1 cellular context compared by ENCODE assay signal in genomic region chr3:124730920-124731297, GRCh38.
TF ChIP-seq lines count a peak whose summit lies in the region.

No MANE protein-coding gene starts in this region.

TF ChIP-seq in HepG2, 621 proteins besides CTCF, POLR2A, EP300 and RAD21 (continued from another document and continues in another):
- peak; percentile 80 for TF ChIP-seq ZBTB7A (CRISPR knock-in tag; IDR thresholded peaks at IDR 0.05)
- no peak for TF ChIP-seq TOPORS (CRISPR knock-in tag; IDR thresholded peaks at IDR 0.05)
- TF ChIP-seq HNF4A (CRISPR knock-in tag; IDR thresholded peaks at IDR 0.05) = peak; percentile 63
- peak; percentile 93 for TF ChIP-seq ZMYM3 (CRISPR knock-in tag; IDR thresholded peaks at IDR 0.05)
- no peak for TF ChIP-seq ZNF136 (CRISPR knock-in tag; IDR thresholded peaks at IDR 0.05; ENCODE audit: low read depth)
- no peak for TF ChIP-seq FOXJ3 (CRISPR knock-in tag; IDR thresholded peaks at IDR 0.05; ENCODE audit: borderline replicate concordance)
- TF ChIP-seq KDM2A (CRISPR knock-in tag; IDR thresholded peaks at IDR 0.05; ENCODE audit: borderline replicate concordance, low read depth) = no peak
- TF ChIP-seq PAXIP1 (CRISPR knock-in tag; conservative IDR thresholded peaks at IDR 0.05) = no peak; the same call in 1 of the 2 replicates
- TF ChIP-seq HBP1 (CRISPR knock-in tag; IDR thresholded peaks at IDR 0.05; ENCODE audit: low read depth) = no peak
- no peak for TF ChIP-seq PRDM4 (CRISPR knock-in tag; IDR thresholded peaks at IDR 0.05; ENCODE audit: borderline replicate concordance)
- peak; percentile 54; the same call in 1 of the 2 replicates for TF ChIP-seq ARID4A (CRISPR knock-in tag; IDR thresholded peaks at IDR 0.05; ENCODE audit: borderline replicate concordance)
- TF ChIP-seq SMAD1 (CRISPR knock-in tag; IDR thresholded peaks at IDR 0.05; ENCODE audit: borderline replicate concordance, low read depth) = no peak
- no peak for TF ChIP-seq ZBTB34 (CRISPR knock-in tag; IDR thresholded peaks at IDR 0.05)
- TF ChIP-seq ZNF33B (CRISPR knock-in tag; IDR thresholded peaks at IDR 0.05) = no peak
- TF ChIP-seq ZNF160 (CRISPR knock-in tag; IDR thresholded peaks at IDR 0.05) = no peak
- TF ChIP-seq ZNF720 (CRISPR knock-in tag; IDR thresholded peaks at IDR 0.05) = no peak
- peak; percentile 59 for TF ChIP-seq PATZ1 (CRISPR knock-in tag; IDR thresholded peaks at IDR 0.05)
- TF ChIP-seq TRIM22 (IDR thresholded peaks at IDR 0.05) = no peak
- no peak; the same call in 1 of the 2 replicates for TF ChIP-seq TMF1 (CRISPR knock-in tag; IDR thresholded peaks at IDR 0.05; ENCODE audit: low read depth)
- no peak for TF ChIP-seq ZHX2 (IDR thresholded peaks at IDR 0.05; ENCODE audit: low read depth)
- no peak for TF ChIP-seq ZHX2 (CRISPR knock-in tag; IDR thresholded peaks at IDR 0.05; ENCODE audit: borderline replicate concordance)
- no peak for TF ChIP-seq NFE2L1 (CRISPR knock-in tag; IDR thresholded peaks at IDR 0.05; ENCODE audit: borderline replicate concordance)
- TF ChIP-seq MEIS1 (CRISPR knock-in tag; IDR thresholded peaks at IDR 0.05; ENCODE audit: borderline replicate concordance) = no peak
- no peak for TF ChIP-seq GRHL1 (CRISPR knock-in tag; conservative IDR thresholded peaks at IDR 0.05)
